Comparison of ENCODE assay signal across 8 cellular contexts in genomic region chr1:8873506-8874229, GRCh38. TPM values are rescaled to one million over a fixed set of nuclear protein-coding genes. Genes with fewer than 3 reads are reported as not detected.
DNase-seq lines count a peak whose midpoint lies in the region; ATAC-seq and TF ChIP-seq lines count a peak whose summit lies in the region.

No MANE protein-coding gene starts in this region.

- H3K27ac Mint-ChIP-seq in CD8-positive, alpha-beta memory T cell = peak overlapping the region; percentile 32 to 96 (median 81)
- peak overlapping the region; percentile 71 for H3K27ac Mint-ChIP-seq in activated CD8-positive, alpha-beta T cell treated with anti-CD3 and anti-CD28 coated beads, Interleukin-2, amount 10 ng/mL, durations not matched to agents 7 days and 5 days

- H3K4me3 Mint-ChIP-seq in CD8-positive, alpha-beta memory T cell = peak overlapping the region; percentile 23 to 70 (median 50)
- peak overlapping the region; percentile 97 for H3K4me3 Mint-ChIP-seq in activated CD8-positive, alpha-beta T cell treated with anti-CD3 and anti-CD28 coated beads, Interleukin-2, amount 10 ng/mL, durations not matched to agents 7 days and 5 days

- H3K4me3 ChIP-seq in CD8-positive, alpha-beta memory T cell (ENCODE audit: low read length) = peak overlapping the region; percentile 8
- peak overlapping the region; percentile 99 for H3K4me3 ChIP-seq in NB4 (ENCODE audit: low read depth, low read length)

- H3K4me1 Mint-ChIP-seq in CD8-positive, alpha-beta memory T cell = peaks cover 52 to 80% (median 65%) of the 10 kb centered on the region in 3 donors
- H3K4me1 Mint-ChIP-seq in activated CD8-positive, alpha-beta T cell treated with anti-CD3 and anti-CD28 coated beads, Interleukin-2, amount 10 ng/mL, durations not matched to agents 7 days and 5 days (ENCODE audit: low read depth) = peaks cover 65% of the 10 kb centered on the region

- peaks cover 4 to 84% (median 20%) of the 10 kb centered on the region in 3 donors for H3K36me3 Mint-ChIP-seq in CD8-positive, alpha-beta memory T cell
- H3K36me3 Mint-ChIP-seq in activated CD8-positive, alpha-beta T cell treated with anti-CD3 and anti-CD28 coated beads, Interleukin-2, amount 10 ng/mL, durations not matched to agents 7 days and 5 days (ENCODE audit: low read depth) = peaks cover 95% of the 10 kb centered on the region

- H3K9me3 ChIP-seq in CD8-positive, alpha-beta memory T cell (ENCODE audit: low read length) = no peaks in the 10 kb centered on the region

- peaks cover 66% of the 10 kb centered on the region for H3K36me3 ChIP-seq in CD8-positive, alpha-beta memory T cell (ENCODE audit: insufficient read depth, low read length)

- CTCF ChIA-PET in CD8-positive, alpha-beta memory T cell (lab: Charles Lee) = interaction anchor here (0.9 to 2.5 kb wide), 4 partner anchors 8 to 25 kb away, joined by 3 to 17 read pairs (median 5); no protein-coding TSS in a partner anchor
- CTCF ChIA-PET in activated CD8-positive, alpha-beta T cell treated with anti-CD3 and anti-CD28 coated beads, Interleukin-2, amount 10 ng/mL, durations not matched to agents 7 days and 5 days (lab: Charles Lee) = interaction anchor here (0.9 to 2.6 kb wide), 7 partner anchors 11 to 131 kb away, joined by 3 to 20 read pairs (median 11); no protein-coding TSS in a partner anchor

- H3K27me3 Mint-ChIP-seq in CD8-positive, alpha-beta memory T cell = peaks cover 0 to 2% of the 10 kb centered on the region in 2 donors
- no peaks in the 10 kb centered on the region for H3K27me3 Mint-ChIP-seq in activated CD8-positive, alpha-beta T cell treated with anti-CD3 and anti-CD28 coated beads, Interleukin-2, amount 10 ng/mL, durations not matched to agents 7 days and 5 days (ENCODE audit: low read depth)

- H3K27ac ChIP-seq in CD8-positive, alpha-beta memory T cell (ENCODE audit: low read depth, low read length) = peak overlapping the region; percentile 89

- TF ChIP-seq CTCF in NB4 (IDR thresholded peaks at IDR 0.05; ENCODE audit: low read depth, low read length) = no peak

- DNase-seq in CD8-positive, alpha-beta memory T cell = peak in 4 of 5 donors; percentile 25 to 81 (median 55)
- DNase-seq in NB4 (ENCODE audit: low read depth) (peak; percentile 95), medulla oblongata (ENCODE audit: extremely low spot score) (peak; percentile 70), NCI-H1048 (lab: John Stamatoyannopoulos, UW) (no peak)
- peak; percentile 77 for DNase-seq in activated CD8-positive, alpha-beta T cell treated with anti-CD3 and anti-CD28 coated beads, Interleukin-2, amount 10 ng/mL, durations not matched to agents 7 days and 5 days
- DNase-seq in effector CD4-positive, alpha-beta T cell = peak; percentile 66
- DNase-seq in stimulated activated CD8-positive, alpha-beta memory T cell treated with anti-CD3 and anti-CD28 coated beads, Interleukin-15, amount 100 ng/mL, for 24 hours (ENCODE audit: low read depth) = peak; percentile 49

- peak; percentile 18 for ATAC-seq in activated CD8-positive, alpha-beta T cell treated with anti-CD3 and anti-CD28 coated beads, Interleukin-2, amount 10 ng/mL, durations not matched to agents 7 days and 5 days
- no peak for ATAC-seq in HG03280 (IDR thresholded peaks at IDR 0.05; ENCODE audit: unreplicated experiment)

- H3K4me1 ChIP-seq in CD8-positive, alpha-beta memory T cell (ENCODE audit: insufficient read depth, low read length) = peaks cover 62% of the 10 kb centered on the region

- POLR2A ChIA-PET in CD8-positive, alpha-beta memory T cell (lab: Charles Lee) = no interaction called here
- POLR2A ChIA-PET in activated CD8-positive, alpha-beta T cell treated with anti-CD3 and anti-CD28 coated beads, Interleukin-2, amount 10 ng/mL, durations not matched to agents 7 days and 5 days (lab: Charles Lee) = interaction anchor here (0.6 to 1.7 kb wide), 9 partner anchors 8 to 94 kb away, joined by 3 to 7 read pairs (median 4); no protein-coding TSS in a partner anchor

- no peak for TF ChIP-seq POLR2A in NB4 (IDR thresholded peaks at IDR 0.05; ENCODE audit: extremely low read depth, insufficient read length)

- no peaks in the 10 kb centered on the region for H3K27me3 ChIP-seq in CD8-positive, alpha-beta memory T cell (ENCODE audit: insufficient read depth, low read length, poor library complexity, severe bottlenecking)

- H3K9me3 Mint-ChIP-seq in CD8-positive, alpha-beta memory T cell = peaks cover 0 to 2% (median 0%) of the 10 kb centered on the region in 5 donors
- no peaks in the 10 kb centered on the region for H3K9me3 Mint-ChIP-seq in activated CD8-positive, alpha-beta T cell treated with anti-CD3 and anti-CD28 coated beads, Interleukin-2, amount 10 ng/mL, durations not matched to agents 7 days and 5 days (ENCODE audit: insufficient read depth)

RNA-seq across cellular contexts. Expression of gene ENO1, which starts 4.8 kb away (rescaled TPM):
- total RNA-seq in CD8-positive, alpha-beta memory T cell = 1,000 to 10,000 TPM; 3,105 to 3,136 TPM
- 1,061 TPM for polyA plus RNA-seq in CD8-positive, alpha-beta memory T cell
- total RNA-seq in activated CD8-positive, alpha-beta T cell treated with anti-CD3 and anti-CD28 coated beads, Interleukin-2, amount 10 ng/mL, durations not matched to agents 7 days and 5 days = 1,000 to 10,000 TPM; 3,150 to 3,216 TPM

RNA-seq across cellular contexts. Expression of gene RERE, which starts 56.2 kb away (rescaled TPM):
- 10 to 100 TPM; 37.9 to 39.2 TPM for total RNA-seq in CD8-positive, alpha-beta memory T cell
- polyA plus RNA-seq in CD8-positive, alpha-beta memory T cell = 10.9 TPM
- 10 to 100 TPM; 37.4 to 44.7 TPM for total RNA-seq in activated CD8-positive, alpha-beta T cell treated with anti-CD3 and anti-CD28 coated beads, Interleukin-2, amount 10 ng/mL, durations not matched to agents 7 days and 5 days
